22 cellular contexts compared by ENCODE assay signal in the genomic region with DNA sequence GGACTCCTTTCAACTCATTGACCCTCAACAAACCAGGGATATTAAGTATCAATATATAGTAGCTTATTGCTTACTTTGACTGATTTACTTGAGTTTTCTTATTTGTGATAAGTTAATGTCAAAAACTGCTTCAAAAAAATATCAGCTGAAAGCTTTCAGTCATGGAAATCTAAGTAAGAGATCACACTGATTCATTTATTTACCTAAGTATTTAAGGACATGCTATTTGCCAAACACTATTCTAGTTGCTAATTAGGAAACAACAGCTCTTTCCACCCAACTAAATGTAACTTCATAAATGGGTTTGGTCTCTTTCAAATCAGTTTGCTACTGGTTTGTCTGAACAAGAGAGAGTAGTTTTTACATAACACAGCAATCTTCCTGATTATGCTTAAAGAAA. TPM values are rescaled to one million over a fixed set of nuclear protein-coding genes. Genes with fewer than 3 reads are reported as not detected.
A peak's percentile ranks its signal among the peaks of the same experiment; 100 is the strongest.
DNase-seq lines count a peak whose midpoint lies in the region; ATAC-seq, FAIRE-seq and TF ChIP-seq lines count a peak whose summit lies in the region.
"Had no signal": no experiment of that assay in that cellular context is flagged by ENCODE, and none has a peak within 500 bp of the region (broad histone marks: within the 10 kb centered on the region; RNA-seq: fewer than 3 reads in every experiment).

No MANE protein-coding gene starts in this region.

- intact Hi-C loops in activated CD4-positive, alpha-beta T cell treated with anti-CD3 and anti-CD28 coated beads for 36 hours (cut with DNase I, micrococcal nuclease): loop anchor here in 1 of 2 experiments (1.0 kb wide), 1 partner anchor 10 kb away; no protein-coding TSS in a partner anchor
- intact Hi-C loops in endothelial cell of umbilical vein (cut with micrococcal nuclease): no loop called here

- peaks cover 12 to 31% of the 10 kb centered on the region in 2 experiments for H3K36me3 ChIP-seq in endothelial cell of umbilical vein (ENCODE audit: control insufficient read depth in 2 of 2, extremely low read depth in 1 of 2, insufficient read depth in 2 of 2, low read length in 2 of 2)
- H3K36me3 ChIP-seq: breast epithelium had no signal

- no peak overlapping the region for H2AFZ ChIP-seq in endothelial cell of umbilical vein (ENCODE audit: low read depth, low read length)

- no peak for DNase-seq in activated CD4-positive, alpha-beta T cell treated with anti-CD3 and anti-CD28 coated beads for 36 hours
- no peak for DNase-seq in activated CD4-positive, alpha-beta T cell treated with anti-CD3 and anti-CD28 coated beads, Interleukin-2, amount 10 ng/mL, durations not matched to agents 7 days and 5 days
- no peak for DNase-seq in endothelial cell of umbilical vein (ENCODE audit: low read depth, low spot score)
- DNase-seq in renal cortical epithelial cell (ENCODE audit: low read depth): peak; percentile 13
- no peak for DNase-seq in middle frontal gyrus (ENCODE audit: extremely low spot score, low spot score)
- no peak for DNase-seq in activated CD4-positive, CD25-positive, alpha-beta regulatory T cell treated with anti-CD3 and anti-CD28 coated beads, Interleukin-2, amount 50 U/mL, for 72 hours
- DNase-seq: activated B cell treated with CpG ODN at 0.5 μM for 24 hours; effector CD4-positive, alpha-beta T cell; foreskin fibroblast; head of caudate nucleus; left cardiac atrium; mesenchymal stem cell; NCI-H146; SJCRH30; stimulated activated naive CD8-positive, alpha-beta T cell treated with anti-CD3 and anti-CD28 coated beads, Interleukin-15, amount 100 ng/mL, for 72 hours had no signal

- H3K9ac ChIP-seq in endothelial cell of umbilical vein (replicated peaks; ENCODE audit: extremely low read depth, insufficient read depth, low read length): no peak overlapping the region

- peaks cover 16% of the 10 kb centered on the region for H3K4me1 Mint-ChIP-seq in activated CD4-positive, alpha-beta T cell treated with anti-CD3 and anti-CD28 coated beads for 36 hours
- H3K4me1 Mint-ChIP-seq in activated CD4-positive, alpha-beta T cell treated with anti-CD3 and anti-CD28 coated beads, Interleukin-2, amount 10 ng/mL, durations not matched to agents 7 days and 5 days: peaks cover 5% of the 10 kb centered on the region
- peaks cover 11% of the 10 kb centered on the region for H3K4me1 Mint-ChIP-seq in activated T-helper 17 cell treated with anti-CD3 and anti-CD28 coated beads, Interleukin-2, amount 50 U/mL, for 72 hours

- H3K27ac Mint-ChIP-seq in activated CD4-positive, alpha-beta T cell treated with anti-CD3 and anti-CD28 coated beads for 36 hours: peak overlapping the region; percentile 25
- H3K27ac Mint-ChIP-seq in activated CD4-positive, alpha-beta T cell treated with anti-CD3 and anti-CD28 coated beads, Interleukin-2, amount 10 ng/mL, durations not matched to agents 7 days and 5 days: no peak overlapping the region
- peak overlapping the region; percentile 70 for H3K27ac Mint-ChIP-seq in activated T-helper 17 cell treated with anti-CD3 and anti-CD28 coated beads, Interleukin-2, amount 50 U/mL, for 72 hours
- H3K27ac Mint-ChIP-seq: activated B cell treated with CpG ODN at 0.5 μM for 24 hours; activated T-helper 2 cell treated with anti-CD3 and anti-CD28 coated beads, Interferon-gamma antibody, Interleukin-2, Interleukin-4, amounts not matched to agents 10 μg/mL and 5 μg/mL and 100 μg/mL, durations not matched to agents 14 hours and 24 hours and 36 hours had no signal

- TF ChIP-seq POLR2A in endothelial cell of umbilical vein (IDR thresholded peaks at IDR 0.05; ENCODE audit: low read depth, low read length): no peak

- no peaks in the 10 kb centered on the region for H3K9me1 ChIP-seq in endothelial cell of umbilical vein (replicated peaks; ENCODE audit: control insufficient read depth, extremely low read depth, insufficient read depth, low read length)

- POLR2A ChIA-PET in activated CD4-positive, alpha-beta T cell treated with anti-CD3 and anti-CD28 coated beads for 36 hours (lab: Charles Lee): no interaction called here
- POLR2A ChIA-PET in activated CD4-positive, alpha-beta T cell treated with anti-CD3 and anti-CD28 coated beads, Interleukin-2, amount 10 ng/mL, durations not matched to agents 7 days and 5 days (lab: Charles Lee): no interaction called here
- POLR2A ChIA-PET in endothelial cell of umbilical vein (lab: Charles Lee): no interaction called here

- no peaks in the 10 kb centered on the region for H3K9me3 ChIP-seq in endothelial cell of umbilical vein (replicated peaks; ENCODE audit: control insufficient read depth, insufficient read depth, low read length)
- H3K9me3 ChIP-seq: breast epithelium, SJCRH30 had no signal

- TF ChIP-seq CTCF in endothelial cell of umbilical vein (IDR thresholded peaks at IDR 0.05; ENCODE audit: extremely low read depth in 1 of 2, insufficient read depth in 1 of 2, low read depth in 1 of 2, low read length in 2 of 2): no peak

- CTCF ChIA-PET in activated CD4-positive, alpha-beta T cell treated with anti-CD3 and anti-CD28 coated beads for 36 hours (lab: Charles Lee): interaction anchor here (0.7 to 1.0 kb wide), 4 partner anchors 10 to 180 kb away, joined by 3 to 9 read pairs (median 3); no protein-coding TSS in a partner anchor
- CTCF ChIA-PET in activated CD4-positive, alpha-beta T cell treated with anti-CD3 and anti-CD28 coated beads, Interleukin-2, amount 10 ng/mL, durations not matched to agents 7 days and 5 days (lab: Charles Lee): interaction anchor here (1.4 to 1.6 kb wide), 2 partner anchors 9 to 13 kb away, joined by 3 to 4 read pairs; no protein-coding TSS in a partner anchor
- CTCF ChIA-PET in endothelial cell of umbilical vein (lab: Charles Lee): interaction anchor here (0.7 to 2.1 kb wide), 5 partner anchors 9 to 180 kb away, joined by 3 to 6 read pairs (median 3); no protein-coding TSS in a partner anchor

- H3K9me3 Mint-ChIP-seq in activated CD4-positive, alpha-beta T cell treated with anti-CD3 and anti-CD28 coated beads for 36 hours (ENCODE audit: low read depth): no peaks in the 10 kb centered on the region
- H3K9me3 Mint-ChIP-seq in activated CD4-positive, alpha-beta T cell treated with anti-CD3 and anti-CD28 coated beads, Interleukin-2, amount 10 ng/mL, durations not matched to agents 7 days and 5 days: no peaks in the 10 kb centered on the region
- H3K9me3 Mint-ChIP-seq in activated T-helper 17 cell treated with anti-CD3 and anti-CD28 coated beads, Interleukin-2, amount 50 U/mL, for 72 hours: no peaks in the 10 kb centered on the region
- H3K9me3 Mint-ChIP-seq: activated B cell treated with CpG ODN at 0.5 μM for 24 hours; activated T-helper 2 cell treated with anti-CD3 and anti-CD28 coated beads, Interferon-gamma antibody, Interleukin-2, Interleukin-4, amounts not matched to agents 10 μg/mL and 5 μg/mL and 100 μg/mL, durations not matched to agents 14 hours and 24 hours and 36 hours; stimulated activated naive CD8-positive, alpha-beta T cell treated with anti-CD3 and anti-CD28 coated beads, Interleukin-15, amount 100 ng/mL, for 72 hours had no signal

- no peaks in the 10 kb centered on the region for H3K4me1 ChIP-seq in endothelial cell of umbilical vein (ENCODE audit: control insufficient read depth, extremely low read depth, insufficient read depth, low read length)
- H3K4me1 ChIP-seq: breast epithelium, SJCRH30 had no signal

- dilution Hi-C loops in endothelial cell of umbilical vein (cut with MboI; ENCODE audit: extremely low pct_ligation_motif_present, low sequenced_read_pairs): no loop called here

- H4K20me1 ChIP-seq in endothelial cell of umbilical vein (replicated peaks; ENCODE audit: control insufficient read depth, extremely low read depth, insufficient read depth, low read length): no peaks in the 10 kb centered on the region

- H3K4me3 ChIP-seq in endothelial cell of umbilical vein (replicated peaks in 1 of 3; ENCODE audit: insufficient read depth in 1 of 3, low read depth in 1 of 3, low read length in 3 of 3): no peak overlapping the region
- H3K4me3 ChIP-seq: breast epithelium, GM12878, SJCRH30, skin epidermis had no signal

- H3K4me2 ChIP-seq in endothelial cell of umbilical vein (ENCODE audit: insufficient read depth, low read length): no peak overlapping the region

- no peaks in the 10 kb centered on the region for H3K27me3 Mint-ChIP-seq in activated CD4-positive, alpha-beta T cell treated with anti-CD3 and anti-CD28 coated beads for 36 hours
- H3K27me3 Mint-ChIP-seq in activated CD4-positive, alpha-beta T cell treated with anti-CD3 and anti-CD28 coated beads, Interleukin-2, amount 10 ng/mL, durations not matched to agents 7 days and 5 days: no peaks in the 10 kb centered on the region
- H3K27me3 Mint-ChIP-seq in activated T-helper 17 cell treated with anti-CD3 and anti-CD28 coated beads, Interleukin-2, amount 50 U/mL, for 72 hours: no peaks in the 10 kb centered on the region
- H3K27me3 Mint-ChIP-seq: activated B cell treated with CpG ODN at 0.5 μM for 24 hours; stimulated activated naive CD8-positive, alpha-beta T cell treated with anti-CD3 and anti-CD28 coated beads, Interleukin-15, amount 100 ng/mL, for 72 hours had no signal

- no peaks in the 10 kb centered on the region for H3K27me3 ChIP-seq in endothelial cell of umbilical vein (ENCODE audit: control insufficient read depth in 2 of 2, insufficient read depth in 2 of 2, low read length in 2 of 2)
- H3K27me3 ChIP-seq: breast epithelium, SJCRH30 had no signal

- peak; percentile 18 for FAIRE-seq in endothelial cell of umbilical vein (lab: Jason Lieb, UNC)
- FAIRE-seq: GM12878 had no signal

- no peak overlapping the region for H3K27ac ChIP-seq in endothelial cell of umbilical vein (ENCODE audit: insufficient read depth, low read depth, low read length)
- H3K27ac ChIP-seq: breast epithelium, SJCRH30, skin epidermis had no signal

- peaks cover 52% of the 10 kb centered on the region for H3K36me3 Mint-ChIP-seq in activated CD4-positive, alpha-beta T cell treated with anti-CD3 and anti-CD28 coated beads for 36 hours (ENCODE audit: low read depth)
- peaks cover 59% of the 10 kb centered on the region for H3K36me3 Mint-ChIP-seq in activated CD4-positive, alpha-beta T cell treated with anti-CD3 and anti-CD28 coated beads, Interleukin-2, amount 10 ng/mL, durations not matched to agents 7 days and 5 days (ENCODE audit: low read depth)
- peaks cover 97% of the 10 kb centered on the region for H3K36me3 Mint-ChIP-seq in activated T-helper 17 cell treated with anti-CD3 and anti-CD28 coated beads, Interleukin-2, amount 50 U/mL, for 72 hours (ENCODE audit: low read depth)

- H3K4me3 Mint-ChIP-seq in activated CD4-positive, alpha-beta T cell treated with anti-CD3 and anti-CD28 coated beads for 36 hours: no peak overlapping the region
- H3K4me3 Mint-ChIP-seq in activated CD4-positive, alpha-beta T cell treated with anti-CD3 and anti-CD28 coated beads, Interleukin-2, amount 10 ng/mL, durations not matched to agents 7 days and 5 days: no peak overlapping the region
- H3K4me3 Mint-ChIP-seq in activated T-helper 17 cell treated with anti-CD3 and anti-CD28 coated beads, Interleukin-2, amount 50 U/mL, for 72 hours: no peak overlapping the region
- H3K4me3 Mint-ChIP-seq: activated B cell treated with CpG ODN at 0.5 μM for 24 hours; stimulated activated naive CD8-positive, alpha-beta T cell treated with anti-CD3 and anti-CD28 coated beads, Interleukin-15, amount 100 ng/mL, for 72 hours had no signal

- peaks cover 2% of the 10 kb centered on the region for H3K79me2 ChIP-seq in endothelial cell of umbilical vein (ENCODE audit: control insufficient read depth, insufficient read depth, low read length)

- BruUV-seq in endothelial cell of umbilical vein (replicated peaks; lab: Mats Ljungman, UMichigan): no TSS peak

- no peak for ATAC-seq in activated CD4-positive, alpha-beta T cell treated with anti-CD3 and anti-CD28 coated beads for 36 hours
- ATAC-seq in activated T-helper 17 cell treated with anti-CD3 and anti-CD28 coated beads, Interleukin-2, amount 50 U/mL, for 72 hours (replicated peaks): no peak
- ATAC-seq in HG03095 (IDR thresholded peaks at IDR 0.05; ENCODE audit: unreplicated experiment): no peak
- ATAC-seq: esophagus mucosa, GM12878 had no signal

RNA-seq across cellular contexts. Expression of gene CHD1, which starts 48.2 kb away (rescaled TPM):
- 10 to 100 TPM; 50.8 to 75.5 TPM for total RNA-seq in activated CD4-positive, alpha-beta T cell treated with anti-CD3 and anti-CD28 coated beads for 36 hours
- 10 to 100 TPM; 42.7 to 54.5 TPM for total RNA-seq in activated CD4-positive, alpha-beta T cell treated with anti-CD3 and anti-CD28 coated beads, Interleukin-2, amount 10 ng/mL, durations not matched to agents 7 days and 5 days
- 10 to 100 TPM; 58.1 to 60.2 TPM for total RNA-seq in activated T-helper 17 cell treated with anti-CD3 and anti-CD28 coated beads, Interleukin-2, amount 50 U/mL, for 72 hours
- 44.3 and 48.9 TPM in 2 replicates for total RNA-seq in endothelial cell of umbilical vein
- 12.0 and 16.2 TPM in 2 replicates for polyA plus RNA-seq in endothelial cell of umbilical vein
- polyA plus RNA-seq in endothelial cell of umbilical vein (2011; cell fraction: cytosol; rRNA removed): 17.4 and 18.3 TPM in 2 replicates
- 95.4 and 102 TPM in 2 replicates for polyA plus RNA-seq in endothelial cell of umbilical vein (2011; cell fraction: nucleus; rRNA removed)
- polyA plus RNA-seq in endothelial cell of umbilical vein (2012): 23.1 and 28.5 TPM in 2 replicates
- 30.7 and 33.0 TPM in 2 replicates for polyA minus RNA-seq in endothelial cell of umbilical vein
- 27.8 TPM for polyA minus RNA-seq in endothelial cell of umbilical vein (2011; cell fraction: cytosol; rRNA and poly(A)+ RNA removed)
- 78.7 and 123 TPM in 2 replicates for polyA minus RNA-seq in endothelial cell of umbilical vein (2011; cell fraction: nucleus; rRNA and poly(A)+ RNA removed)
- 65.8 and 91.1 TPM in 2 replicates for total RNA-seq in renal cortical epithelial cell
